Comparison of ENCODE assay signal across 17 cellular contexts in the genomic region with DNA sequence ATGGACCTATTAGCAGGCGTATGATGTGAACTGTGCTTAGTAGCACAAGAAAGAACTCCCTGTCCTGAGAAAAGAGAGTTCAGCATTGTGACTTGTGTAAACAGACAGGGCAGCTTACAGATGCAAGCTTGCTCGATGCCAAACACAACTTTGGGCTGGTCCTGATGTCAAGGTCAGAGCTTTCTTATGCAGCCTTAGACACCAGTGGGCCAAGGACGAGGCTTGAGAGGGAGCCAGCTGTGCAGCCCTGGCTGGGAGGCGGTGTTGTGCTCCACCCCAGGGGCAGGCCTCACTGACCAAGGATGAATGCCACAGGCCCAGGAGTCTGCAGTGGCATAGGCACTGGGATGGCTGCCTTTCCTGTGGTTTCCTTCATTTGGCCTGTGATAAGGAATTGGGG. TPM values are rescaled to one million over a fixed set of nuclear protein-coding genes. Genes with fewer than 3 reads are reported as not detected.
A peak's percentile ranks its signal among the peaks of the same experiment; 100 is the strongest.
DNase-seq lines count a peak whose midpoint lies in the region; TF ChIP-seq lines count a peak whose summit lies in the region.
"Had no signal": no experiment of that assay in that cellular context is flagged by ENCODE, and none has a peak within 500 bp of the region (broad histone marks: within the 10 kb centered on the region; RNA-seq: fewer than 3 reads in every experiment).

No MANE protein-coding gene starts in this region.

- H3K36me3 ChIP-seq in right atrium auricular region (peaks cover 54% of the 10 kb centered on the region), ovary (no peaks in the 10 kb centered on the region), tibial artery (peaks cover 40 to 83% (median 66%) of the 10 kb centered on the region in 3 donors), breast epithelium (peaks cover 11% of the 10 kb centered on the region), brain microvascular endothelial cell (replicated peaks) (peaks cover 48% of the 10 kb centered on the region)

- no peaks in the 10 kb centered on the region for H3K9me3 ChIP-seq in right atrium auricular region
- no peaks in the 10 kb centered on the region for H3K9me3 ChIP-seq in ovary
- no peaks in the 10 kb centered on the region for H3K9me3 ChIP-seq in tibial artery
- no peaks in the 10 kb centered on the region for H3K9me3 ChIP-seq in breast epithelium
- H3K9me3 ChIP-seq: BLaER1, left lung, spleen had no signal

- WGBS in ovary, 3 donors: 11 to 24% (median 16%) methylated on average over 4 of the region's 4 CpGs

- TF ChIP-seq CTCF in right atrium auricular region (IDR thresholded peaks at IDR 0.05): no peak
- no peak for TF ChIP-seq CTCF in ovary (IDR thresholded peaks at IDR 0.05)
- no peak for TF ChIP-seq CTCF in tibial artery (IDR thresholded peaks at IDR 0.05)
- no peak for TF ChIP-seq CTCF in breast epithelium (IDR thresholded peaks at IDR 0.05)
- TF ChIP-seq CTCF in brain microvascular endothelial cell (IDR thresholded peaks at IDR 0.05; ENCODE audit: low read depth, low read length, missing control alignments): no peak

- DNase-seq in brain pericyte (ENCODE audit: low read depth, low spot score): peak; percentile 90
- no peak for DNase-seq in right atrium auricular region (ENCODE audit: low spot score)
- peak; percentile 79 to 91 (median 82) for DNase-seq in ovary
- peak; percentile 56 to 92 for DNase-seq in tibial artery
- no peak for DNase-seq in NCI-H1436 treated with DMSO at 0.1 percent for 48 hours (lab: John Stamatoyannopoulos, UW)
- no peak for DNase-seq in breast epithelium (ENCODE audit: low spot score in 2 of 2)
- no peak for DNase-seq in GF-D8 (lab: John Stamatoyannopoulos, UW)
- DNase-seq in brain microvascular endothelial cell: no peak
- DNase-seq: activated CD4-positive, CD25-positive, alpha-beta regulatory T cell; activated naive CD4-positive, alpha-beta T cell treated with anti-CD3 and anti-CD28 coated beads, Interleukin-2, amount 10 ng/mL, durations not matched to agents 7 days and 5 days; HFFc6; left lung; NCI-H187; NCI-H526; spleen had no signal

- H3K4me1 ChIP-seq in right atrium auricular region (peaks cover 0 to 77% of the 10 kb centered on the region in 2 donors), ovary (ENCODE audit: insufficient read depth) (peaks cover 24% of the 10 kb centered on the region), tibial artery (peaks cover 0 to 60% (median 20%) of the 10 kb centered on the region in 4 donors), breast epithelium (no peaks in the 10 kb centered on the region)

- H3K4me3 ChIP-seq in right atrium auricular region (no peak overlapping the region), ovary (no peak overlapping the region), tibial artery (no peak overlapping the region), breast epithelium (no peak overlapping the region), brain microvascular endothelial cell (ENCODE audit: low read depth, low read length) (no peak overlapping the region)
- H3K4me3 ChIP-seq: BLaER1, cardiac muscle cell, left lung, spleen had no signal

- H3K27ac ChIP-seq in right atrium auricular region (peak overlapping the region; percentile 52 to 69), ovary (peak overlapping the region in 1 of 2 donors; percentile 62), tibial artery (peak overlapping the region; percentile 62 to 63), breast epithelium (no peak overlapping the region), brain microvascular endothelial cell (no peak overlapping the region)
- H3K27ac ChIP-seq: BLaER1, cardiac muscle cell, spleen had no signal

- TF ChIP-seq POLR2A in ovary (IDR thresholded peaks at IDR 0.05): no peak
- no peak for TF ChIP-seq POLR2A in breast epithelium (IDR thresholded peaks at IDR 0.05)

- no peak for TF ChIP-seq EP300 in ovary (IDR thresholded peaks at IDR 0.05)

- in situ Hi-C loops in brain microvascular endothelial cell (cut with HindIII; ENCODE audit: low pct_ligation_motif_present, low sequenced_read_pairs): no loop called here

- intact Hi-C loops in ovary (cut with DNase I) (no loop called here), tibial artery (cut with DNase I; ENCODE audit: low total_unique reads) (no loop called here), breast epithelium (cut with DNase I; ENCODE audit: low total_unique reads) (no loop called here)

- H3K27me3 ChIP-seq in right atrium auricular region: no peaks in the 10 kb centered on the region
- no peaks in the 10 kb centered on the region for H3K27me3 ChIP-seq in ovary
- no peaks in the 10 kb centered on the region for H3K27me3 ChIP-seq in tibial artery
- H3K27me3 ChIP-seq in breast epithelium: no peaks in the 10 kb centered on the region
- H3K27me3 ChIP-seq in brain microvascular endothelial cell (replicated peaks): no peaks in the 10 kb centered on the region
- H3K27me3 ChIP-seq: BLaER1, cardiac muscle cell, left lung, spleen had no signal

RNA-seq across cellular contexts. Expression of a gene that starts 35.4 kb away (rescaled TPM):
- total RNA-seq in right atrium auricular region (10 to 100 TPM; 15.4 to 34.5 TPM), ovary (10 to 100 TPM; 27.3 to 48.6 (median 37.5) TPM), breast epithelium (10 to 100 TPM; 51.2 to 86.7 (median 62.6) TPM)
- polyA plus RNA-seq in ovary: 10 to 100 TPM; 21.3 to 24.8 TPM

Comparison
In these comparisons a context has a peak if more than half of its experiments do, and no peak if none do; other contexts are left out.
1. DNase-seq: peak in brain pericyte (single experiment), ovary (5 of 5) and tibial artery (2 of 2); none in right atrium auricular region (single experiment), NCI-H1436 treated with DMSO at 0.1 percent for 48 hours (single experiment), breast epithelium (0 of 2), GF-D8 (single experiment) and brain microvascular endothelial cell (single experiment).
2. H3K27ac ChIP-seq: peak in right atrium auricular region (2 of 2) and tibial artery (2 of 2); none in breast epithelium (0 of 2) and brain microvascular endothelial cell (single experiment).